ENCODE assay signal across 1 cellular context in the genomic region with DNA sequence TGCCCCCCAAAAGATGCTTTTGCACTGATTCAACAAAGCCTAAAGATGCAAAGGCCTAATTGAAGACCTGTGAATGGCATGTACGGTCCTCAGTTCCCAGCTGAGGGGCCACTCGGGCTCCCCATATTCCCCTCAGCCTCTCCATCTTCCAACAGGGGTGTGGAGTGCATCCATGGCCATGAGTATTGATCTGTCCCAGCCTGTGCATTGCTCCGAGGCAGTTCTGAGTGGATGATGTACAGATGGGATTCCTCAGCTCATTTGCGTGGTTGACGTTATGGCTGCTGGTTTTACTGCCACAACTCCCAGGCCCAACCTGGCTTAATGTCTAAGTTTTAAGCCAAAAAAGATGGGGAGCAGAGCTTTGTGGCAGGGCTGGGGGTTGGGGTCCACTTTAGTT.
TF ChIP-seq lines count a peak whose summit lies in the region.

No MANE protein-coding gene starts in this region.

TF ChIP-seq in GM12878, 131 proteins besides CTCF, POLR2A, EP300 and RAD21:
- TF ChIP-seq RUNX3 (IDR thresholded peaks at IDR 0.05; ENCODE audit: low read length), result no peak
- no peak for TF ChIP-seq RELA (IDR thresholded peaks at IDR 0.05; ENCODE audit: borderline replicate concordance, partially characterized antibody)
- TF ChIP-seq POLR2AphosphoS5 (IDR thresholded peaks at IDR 0.05; ENCODE audit: low read length), result 0 out of 2 replicates have a peak, but pooled peaks have one; percentile 4
